ENCODE assay signal across 1 cellular context in the genomic region with DNA sequence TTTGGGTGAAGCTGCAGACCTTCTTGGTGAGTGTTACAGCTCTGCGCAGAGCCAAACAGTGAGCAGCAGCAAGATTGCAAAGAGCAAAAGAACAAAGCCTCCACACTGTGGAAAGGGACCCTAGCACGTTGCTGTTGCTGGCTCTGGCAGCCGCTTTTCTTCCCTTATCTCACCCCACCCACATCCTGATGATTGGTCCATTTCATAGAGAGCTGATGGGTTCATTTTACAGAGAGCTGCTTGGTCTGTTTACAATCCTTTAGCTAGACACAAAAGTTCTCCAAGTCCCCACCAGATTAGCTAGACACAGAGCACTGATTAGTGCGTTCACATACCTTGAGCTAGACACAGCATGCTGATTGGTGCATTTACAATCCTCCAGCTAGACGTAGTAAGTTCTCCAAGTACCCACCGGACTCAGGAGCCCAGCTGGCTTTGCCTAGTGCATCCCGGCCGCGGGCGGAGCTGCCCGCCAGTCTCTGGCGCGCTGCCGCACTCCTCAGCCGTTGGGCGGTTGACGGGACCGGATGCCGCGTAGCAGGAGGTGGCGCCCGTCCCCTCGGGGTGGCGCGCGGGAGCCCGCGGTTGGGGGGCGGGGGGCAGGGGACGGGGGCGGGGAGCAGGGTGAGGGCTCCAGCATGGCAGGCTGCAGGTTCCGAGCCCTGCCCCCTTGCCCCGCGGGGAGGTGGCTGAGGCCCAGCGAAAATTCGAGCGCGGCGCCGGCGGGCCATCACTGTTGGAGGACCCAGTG.
TF ChIP-seq lines count a peak whose summit lies in the region.

No MANE protein-coding gene starts in this region.

TF ChIP-seq in HepG2, 621 proteins besides CTCF, POLR2A, EP300 and RAD21:
- TF ChIP-seq ZGPAT (CRISPR knock-in tag; IDR thresholded peaks at IDR 0.05) (0 out of 2 replicates have a peak, but pooled peaks have one; percentile 21), TFE3 (CRISPR knock-in tag; IDR thresholded peaks at IDR 0.05) (0 out of 2 replicates have a peak, but pooled peaks have one; percentile 23), SAP130 (CRISPR knock-in tag; IDR thresholded peaks at IDR 0.05; ENCODE audit: low read depth) (peak; percentile 71), GATAD2A (CRISPR knock-in tag; IDR thresholded peaks at IDR 0.05) (0 out of 2 replicates have a peak, but pooled peaks have one; percentile 26), ZNF777 (CRISPR knock-in tag; IDR thresholded peaks at IDR 0.05) (0 out of 2 replicates have a peak, but pooled peaks have one; percentile 51), TAF1 (CRISPR knock-in tag; IDR thresholded peaks at IDR 0.05) (peak; percentile 45; the same call in 1 of the 2 replicates), POLR2AphosphoS5 (IDR thresholded peaks at IDR 0.05; ENCODE audit: low read depth, low read length) (0 out of 2 replicates have a peak, but pooled peaks have one; percentile 28), FOXK1 (CRISPR knock-in tag; IDR thresholded peaks at IDR 0.05; ENCODE audit: borderline replicate concordance, low read depth) (peak; percentile 38; the same call in 1 of the 2 replicates), NFYC (CRISPR knock-in tag; IDR thresholded peaks at IDR 0.05) (peak; percentile 69), MYC (CRISPR knock-in tag; IDR thresholded peaks at IDR 0.05; ENCODE audit: borderline replicate concordance) (peak; percentile 44; the same call in 1 of the 2 replicates), ZMYM4 (CRISPR knock-in tag; IDR thresholded peaks at IDR 0.05) (peak; percentile 53), HOXA3 (CRISPR knock-in tag; IDR thresholded peaks at IDR 0.05) (peak; percentile 27; the same call in 1 of the 2 replicates), HOMEZ (CRISPR knock-in tag; IDR thresholded peaks at IDR 0.05; ENCODE audit: low read depth) (peak; percentile 41; the same call in 1 of the 2 replicates), PATZ1 (CRISPR knock-in tag; IDR thresholded peaks at IDR 0.05) (peak; percentile 26; the same call in 1 of the 2 replicates), NFYB (CRISPR knock-in tag; IDR thresholded peaks at IDR 0.05) (peak; percentile 76), GATAD1 (CRISPR knock-in tag; IDR thresholded peaks at IDR 0.05) (peak; percentile 40; the same call in 1 of the 2 replicates), DRAP1 (CRISPR knock-in tag; IDR thresholded peaks at IDR 0.05) (peak; percentile 94), GABPB1 (CRISPR knock-in tag; IDR thresholded peaks at IDR 0.05) (peak; percentile 73), KMT2B (CRISPR knock-in tag; IDR thresholded peaks at IDR 0.05) (0 out of 2 replicates have a peak, but pooled peaks have one; percentile 44), ETV5 (CRISPR knock-in tag; IDR thresholded peaks at IDR 0.05; ENCODE audit: borderline replicate concordance) (0 out of 2 replicates have a peak, but pooled peaks have one; percentile 28)
- TF ChIP-seq, protein P1, sequence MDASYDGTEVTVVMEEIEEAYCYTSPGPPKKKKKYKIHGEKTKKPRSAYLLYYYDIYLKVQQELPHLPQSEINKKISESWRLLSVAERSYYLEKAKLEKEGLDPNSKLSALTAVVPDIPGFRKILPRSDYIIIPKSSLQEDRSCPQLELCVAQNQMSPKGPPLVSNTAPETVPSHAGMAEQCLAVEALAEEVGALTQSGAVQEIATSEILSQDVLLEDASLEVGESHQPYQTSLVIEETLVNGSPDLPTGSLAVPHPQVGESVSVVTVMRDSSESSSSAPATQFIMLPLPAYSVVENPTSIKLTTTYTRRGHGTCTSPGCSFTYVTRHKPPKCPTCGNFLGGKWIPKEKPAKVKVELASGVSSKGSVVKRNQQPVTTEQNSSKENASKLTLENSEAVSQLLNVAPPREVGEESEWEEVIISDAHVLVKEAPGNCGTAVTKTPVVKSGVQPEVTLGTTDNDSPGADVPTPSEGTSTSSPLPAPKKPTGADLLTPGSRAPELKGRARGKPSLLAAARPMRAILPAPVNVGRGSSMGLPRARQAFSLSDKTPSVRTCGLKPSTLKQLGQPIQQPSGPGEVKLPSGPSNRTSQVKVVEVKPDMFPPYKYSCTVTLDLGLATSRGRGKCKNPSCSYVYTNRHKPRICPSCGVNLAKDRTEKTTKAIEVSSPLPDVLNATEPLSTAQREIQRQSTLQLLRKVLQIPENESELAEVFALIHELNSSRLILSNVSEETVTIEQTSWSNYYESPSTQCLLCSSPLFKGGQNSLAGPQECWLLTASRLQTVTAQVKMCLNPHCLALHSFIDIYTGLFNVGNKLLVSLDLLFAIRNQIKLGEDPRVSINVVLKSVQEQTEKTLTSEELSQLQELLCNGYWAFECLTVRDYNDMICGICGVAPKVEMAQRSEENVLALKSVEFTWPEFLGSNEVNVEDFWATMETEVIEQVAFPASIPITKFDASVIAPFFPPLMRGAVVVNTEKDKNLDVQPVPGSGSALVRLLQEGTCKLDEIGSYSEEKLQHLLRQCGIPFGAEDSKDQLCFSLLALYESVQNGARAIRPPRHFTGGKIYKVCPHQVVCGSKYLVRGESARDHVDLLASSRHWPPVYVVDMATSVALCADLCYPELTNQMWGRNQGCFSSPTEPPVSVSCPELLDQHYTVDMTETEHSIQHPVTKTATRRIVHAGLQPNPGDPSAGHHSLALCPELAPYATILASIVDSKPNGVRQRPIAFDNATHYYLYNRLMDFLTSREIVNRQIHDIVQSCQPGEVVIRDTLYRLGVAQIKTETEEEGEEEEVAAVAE (CRISPR knock-in tag; IDR thresholded peaks at IDR 0.05; ENCODE audit: borderline replicate concordance), result 0 out of 2 replicates have a peak, but pooled peaks have one; percentile 29
- TF ChIP-seq, protein P2, sequence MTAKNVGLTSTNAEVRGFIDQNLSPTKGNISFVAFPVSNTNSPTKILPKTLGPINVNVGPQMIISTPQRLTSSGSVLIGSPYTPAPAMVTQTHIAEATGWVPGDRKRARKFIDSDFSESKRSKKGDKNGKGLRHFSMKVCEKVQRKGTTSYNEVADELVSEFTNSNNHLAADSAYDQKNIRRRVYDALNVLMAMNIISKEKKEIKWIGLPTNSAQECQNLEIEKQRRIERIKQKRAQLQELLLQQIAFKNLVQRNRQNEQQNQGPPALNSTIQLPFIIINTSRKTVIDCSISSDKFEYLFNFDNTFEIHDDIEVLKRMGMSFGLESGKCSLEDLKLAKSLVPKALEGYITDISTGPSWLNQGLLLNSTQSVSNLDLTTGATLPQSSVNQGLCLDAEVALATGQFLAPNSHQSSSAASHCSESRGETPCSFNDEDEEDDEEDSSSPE (CRISPR knock-in tag; IDR thresholded peaks at IDR 0.05), result peak; percentile 63; the same call in 1 of the 2 replicates
TF ChIP-seq in HepG2: peak in this region for 22; not testable (repeated sequence) for 599.
